ENCODE assay signal across 17 cellular contexts in the genomic region with DNA sequence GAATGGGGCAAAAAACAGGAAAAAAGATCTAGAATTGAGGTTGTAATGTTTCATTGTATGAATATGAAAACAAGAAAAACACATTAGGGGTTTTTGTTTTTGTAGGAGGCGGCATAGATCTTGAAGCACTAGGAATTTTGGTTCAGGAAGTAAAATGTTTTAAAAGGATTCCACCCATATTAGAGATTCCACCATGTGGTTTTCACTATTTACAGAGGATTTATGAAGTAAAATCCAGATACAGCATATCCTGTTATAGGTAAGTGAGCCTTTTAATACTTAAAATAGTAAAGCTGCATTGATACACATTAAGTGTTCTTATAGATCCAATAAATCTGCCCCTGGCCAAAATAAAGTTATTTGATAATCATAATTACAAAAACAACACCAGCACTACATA.
"Had no signal": no experiment of that assay in that cellular context is flagged by ENCODE, and none has a peak within 500 bp of the region (broad histone marks: within the 10 kb centered on the region; RNA-seq: fewer than 3 reads in every experiment).

No MANE protein-coding gene starts in this region.

- H3K9me3 ChIP-seq: body of pancreas had no signal

- H3K4me3 Mint-ChIP-seq: activated naive CD8-positive, alpha-beta T cell treated with anti-CD3 and anti-CD28 coated beads, Interleukin-2, amount 50 U/mL, for 24 hours; central memory CD8-positive, alpha-beta T cell; T-helper 17 cell; type B pancreatic cell had no signal

- FAIRE-seq: TTC549 had no signal

- H3K27me3 Mint-ChIP-seq: activated naive CD8-positive, alpha-beta T cell treated with anti-CD3 and anti-CD28 coated beads, Interleukin-2, amount 50 U/mL, for 24 hours; central memory CD8-positive, alpha-beta T cell; naive B cell; progenitor cell of endocrine pancreas; T-helper 17 cell; type B pancreatic cell had no signal

- H3K27me3 ChIP-seq: body of pancreas had no signal

- H3K27ac Mint-ChIP-seq: activated naive CD8-positive, alpha-beta T cell treated with anti-CD3 and anti-CD28 coated beads, Interleukin-2, amount 50 U/mL, for 24 hours; type B pancreatic cell had no signal

- DNase-seq: activated CD4-positive, alpha-beta T cell treated with anti-CD3 and anti-CD28 coated beads, Interleukin-2, amount 50 U/mL, for 1 hour; activated CD4-positive, CD25-positive, alpha-beta regulatory T cell; activated effector memory CD4-positive, alpha-beta T cell treated with anti-CD3 and anti-CD28 coated beads, Interleukin-2, amount 50 U/mL, for 16 hours; activated naive CD8-positive, alpha-beta T cell treated with anti-CD3 and anti-CD28 coated beads, Interleukin-2, amount 50 U/mL, for 24 hours; activated T-cell treated with anti-CD3 and anti-CD28 coated beads for 4 hours; body of pancreas; hippocampal formation; kidney glomerular epithelial cell; naive B cell; right cardiac atrium; stimulated activated CD4-positive, alpha-beta T cell treated with anti-CD3 and anti-CD28 coated beads, Interleukin-2, amount 100 ng/mL, for 24 hours; stimulated activated naive CD4-positive, alpha-beta T cell treated with Interleukin-2 at 50 U/mL for 16 hours; T-helper 17 cell had no signal

- H3K9me3 Mint-ChIP-seq: activated naive CD8-positive, alpha-beta T cell treated with anti-CD3 and anti-CD28 coated beads, Interleukin-2, amount 50 U/mL, for 24 hours; central memory CD8-positive, alpha-beta T cell; naive B cell; type B pancreatic cell had no signal

- H3K4me3 ChIP-seq: body of pancreas had no signal
